ENCODE assay signal across 15 cellular contexts in the genomic region with DNA sequence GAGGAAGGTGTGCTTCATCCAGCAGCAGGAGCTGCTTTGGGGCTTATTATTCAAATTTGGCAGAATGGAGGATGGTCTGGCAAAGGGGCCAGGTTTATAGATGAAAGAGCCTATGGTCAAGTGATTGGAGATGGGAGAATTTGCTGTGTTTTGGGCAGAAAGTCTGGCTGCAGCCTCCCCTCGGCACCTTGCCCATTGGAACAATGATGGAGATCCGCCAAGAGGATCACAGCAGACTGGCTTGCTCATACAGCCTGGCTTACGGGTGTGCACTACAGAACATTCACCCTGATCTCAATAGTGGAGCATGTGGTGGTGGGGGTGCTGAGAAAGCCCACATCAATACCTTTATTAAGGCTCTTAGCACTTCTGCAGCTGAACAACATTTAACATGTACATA.
A peak's percentile ranks its signal among the peaks of the same experiment; 100 is the strongest.
DNase-seq lines count a peak whose midpoint lies in the region; ATAC-seq, FAIRE-seq and TF ChIP-seq lines count a peak whose summit lies in the region.
"Had no signal": no experiment of that assay in that cellular context is flagged by ENCODE, and none has a peak within 500 bp of the region (broad histone marks: within the 10 kb centered on the region; RNA-seq: fewer than 3 reads in every experiment).

No MANE protein-coding gene starts in this region.

- TF ChIP-seq POLR2A in stomach (IDR thresholded peaks at IDR 0.05) = no peak

- H3K36me3 ChIP-seq in keratinocyte (ENCODE audit: control insufficient read depth in 2 of 2, extremely low read depth in 1 of 2, insufficient read depth in 2 of 2, low read length in 2 of 2) = no peaks in the 10 kb centered on the region
- no peaks in the 10 kb centered on the region for H3K36me3 ChIP-seq in brain microvascular endothelial cell (replicated peaks)
- H3K36me3 ChIP-seq in stomach = no peaks in the 10 kb centered on the region
- H3K36me3 ChIP-seq: esophagus muscularis mucosa, tibial artery had no signal

- no peak for ATAC-seq in HG03457 (IDR thresholded peaks at IDR 0.05; ENCODE audit: unreplicated experiment)

- no peak overlapping the region for H3K9ac ChIP-seq in keratinocyte (ENCODE audit: control insufficient read depth, extremely low read depth, insufficient read depth, low read length)
- H3K9ac ChIP-seq: parathyroid adenoma, SK-N-SH had no signal

- H3K27me3 ChIP-seq in keratinocyte (ENCODE audit: control insufficient read depth, extremely low read depth, insufficient read depth, low read length) (no peaks in the 10 kb centered on the region), brain microvascular endothelial cell (replicated peaks) (no peaks in the 10 kb centered on the region), stomach (peaks cover 0 to 2% (median 0%) of the 10 kb centered on the region in 3 donors)
- H3K27me3 ChIP-seq: esophagus muscularis mucosa had no signal

- TF ChIP-seq CTCF in AG10803 (conservative IDR thresholded peaks at IDR 0.05; ENCODE audit: low read length) = no peak
- TF ChIP-seq CTCF in cardiac fibroblast (IDR thresholded peaks at IDR 0.05; ENCODE audit: low read depth, low read length) = no peak
- TF ChIP-seq CTCF in keratinocyte (optimal IDR thresholded peaks at IDR 0.05 in 1 of 3, IDR thresholded peaks at IDR 0.05 in 1 of 3, conservative IDR thresholded peaks at IDR 0.05 in 1 of 3; ENCODE audit: extremely low read depth in 1 of 3, insufficient read depth in 2 of 3, low read length in 3 of 3) = no peak
- TF ChIP-seq CTCF in brain microvascular endothelial cell (IDR thresholded peaks at IDR 0.05; ENCODE audit: low read depth, low read length, missing control alignments) = no peak
- no peak for TF ChIP-seq CTCF in stomach (IDR thresholded peaks at IDR 0.05)

- intact Hi-C loops in stomach (cut with DNase I; ENCODE audit: low total_unique reads) = no loop called here

- dilution Hi-C loops in keratinocyte (cut with MboI; ENCODE audit: extremely low pct_ligation_motif_present, low sequenced_read_pairs) = no loop called here

- H3K27ac ChIP-seq in keratinocyte (ENCODE audit: control insufficient read depth, insufficient read depth, low read length) = no peak overlapping the region
- no peak overlapping the region for H3K27ac ChIP-seq in brain microvascular endothelial cell
- no peak overlapping the region for H3K27ac ChIP-seq in stomach
- H3K27ac ChIP-seq: esophagus muscularis mucosa, parathyroid adenoma, tibial artery had no signal

- H4K20me1 ChIP-seq in keratinocyte (ENCODE audit: control insufficient read depth, extremely low read depth, insufficient read depth, low read length) = no peaks in the 10 kb centered on the region

- H3K4me1 ChIP-seq in keratinocyte (ENCODE audit: control insufficient read depth, extremely low read depth, insufficient read depth, low read length) = peaks cover 8% of the 10 kb centered on the region
- no peaks in the 10 kb centered on the region for H3K4me1 ChIP-seq in stomach
- H3K4me1 ChIP-seq: parathyroid adenoma, tibial artery had no signal

- no peak for FAIRE-seq in keratinocyte (lab: Jason Lieb, UNC)

- H3K9me3 ChIP-seq in keratinocyte (ENCODE audit: control insufficient read depth, low read depth, low read length) (no peaks in the 10 kb centered on the region), stomach (no peaks in the 10 kb centered on the region)
- H3K9me3 ChIP-seq: esophagus muscularis mucosa, SK-N-SH, tibial artery had no signal

- in situ Hi-C loops in brain microvascular endothelial cell (cut with HindIII; ENCODE audit: low pct_ligation_motif_present, low sequenced_read_pairs) = no loop called here

- peak overlapping the region; percentile 36 for H2AFZ ChIP-seq in keratinocyte (ENCODE audit: control insufficient read depth, low read length)
- H2AFZ ChIP-seq: parathyroid adenoma had no signal

- H3K9me1 ChIP-seq in keratinocyte (ENCODE audit: control insufficient read depth, extremely low read depth, insufficient read depth, low read length) = no peaks in the 10 kb centered on the region

- H3K79me2 ChIP-seq in keratinocyte (ENCODE audit: control insufficient read depth, insufficient read depth, low read length) = no peaks in the 10 kb centered on the region
- H3K79me2 ChIP-seq: parathyroid adenoma had no signal

- DNase-seq in AG10803 (ENCODE audit: low read depth) (peak; percentile 52), NCI-H1092 treated with DMSO at 0.1 percent for 48 hours (lab: John Stamatoyannopoulos, UW) (peak; percentile 95), cardiac fibroblast (ENCODE audit: low read depth in 2 of 2) (peak; percentile 71 to 81), keratinocyte (ENCODE audit: low read depth, low spot score) (no peak), brain microvascular endothelial cell (no peak), stomach (no peak), NCI-H146 treated with DMSO at 0.1 percent for 48 hours (lab: John Stamatoyannopoulos, UW; ENCODE audit: unreplicated experiment) (no peak)
- DNase-seq: activated naive CD4-positive, alpha-beta T cell treated with Interleukin-2 at 50 U/mL for 16 hours; DMS53; NCI-H187; SK-N-SH; tibial artery had no signal

- WGBS in stomach, 5 donors = 51 to 79% (median 68%) methylated on average over 3 of the region's 3 CpGs

- peak overlapping the region; percentile 33 for H3K4me2 ChIP-seq in keratinocyte (ENCODE audit: control insufficient read depth, extremely low read depth, insufficient read depth, low read depth, low read length)
- H3K4me2 ChIP-seq: SK-N-SH had no signal

- TF ChIP-seq EP300 in stomach (IDR thresholded peaks at IDR 0.05) = no peak

- H3K4me3 ChIP-seq in AG10803 (ENCODE audit: low read length) = no peak overlapping the region
- no peak overlapping the region for H3K4me3 ChIP-seq in cardiac fibroblast (replicated peaks in 1 of 2; ENCODE audit: low read depth in 2 of 2, low read length in 2 of 2)
- H3K4me3 ChIP-seq in keratinocyte (ENCODE audit: control insufficient read depth in 2 of 3, extremely low read depth in 1 of 3, insufficient read depth in 2 of 3, low read depth in 1 of 3, low read length in 3 of 3) = no peak overlapping the region
- H3K4me3 ChIP-seq in brain microvascular endothelial cell (ENCODE audit: low read depth, low read length) = no peak overlapping the region
- no peak overlapping the region for H3K4me3 ChIP-seq in stomach
- H3K4me3 ChIP-seq: esophagus muscularis mucosa, tibial artery had no signal

Comparison
In these comparisons a context has a peak if more than half of its experiments do, and no peak if none do; other contexts are left out.
1. DNase-seq: peak in AG10803 (single experiment), NCI-H1092 treated with DMSO at 0.1 percent for 48 hours (single experiment) and cardiac fibroblast (2 of 2); none in keratinocyte (single experiment), brain microvascular endothelial cell (single experiment), stomach (single experiment) and NCI-H146 treated with DMSO at 0.1 percent for 48 hours (single experiment).